Comparison of ENCODE assay signal across 1 cellular context in genomic region chr10:32366588-32366987, GRCh38.
TF ChIP-seq lines count a peak whose summit lies in the region.

No MANE protein-coding gene starts in this region.

TF ChIP-seq in GM12878, 131 proteins besides CTCF, POLR2A, EP300 and RAD21:
- TF ChIP-seq CREB1 (IDR thresholded peaks at IDR 0.05; ENCODE audit: low read depth) (no peak), HDAC6 (IDR thresholded peaks at IDR 0.05; ENCODE audit: unreplicated experiment) (no peak), MTA2 (IDR thresholded peaks at IDR 0.05; ENCODE audit: low read depth) (no peak), RCOR1 (conservative IDR thresholded peaks at IDR 0.05; ENCODE audit: low read depth, low read length) (no peak)
- TF ChIP-seq, protein P1, sequence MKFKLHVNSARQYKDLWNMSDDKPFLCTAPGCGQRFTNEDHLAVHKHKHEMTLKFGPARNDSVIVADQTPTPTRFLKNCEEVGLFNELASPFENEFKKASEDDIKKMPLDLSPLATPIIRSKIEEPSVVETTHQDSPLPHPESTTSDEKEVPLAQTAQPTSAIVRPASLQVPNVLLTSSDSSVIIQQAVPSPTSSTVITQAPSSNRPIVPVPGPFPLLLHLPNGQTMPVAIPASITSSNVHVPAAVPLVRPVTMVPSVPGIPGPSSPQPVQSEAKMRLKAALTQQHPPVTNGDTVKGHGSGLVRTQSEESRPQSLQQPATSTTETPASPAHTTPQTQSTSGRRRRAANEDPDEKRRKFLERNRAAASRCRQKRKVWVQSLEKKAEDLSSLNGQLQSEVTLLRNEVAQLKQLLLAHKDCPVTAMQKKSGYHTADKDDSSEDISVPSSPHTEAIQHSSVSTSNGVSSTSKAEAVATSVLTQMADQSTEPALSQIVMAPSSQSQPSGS (IDR thresholded peaks at IDR 0.05; ENCODE audit: low read length), result no peak
- TF ChIP-seq, protein P2, sequence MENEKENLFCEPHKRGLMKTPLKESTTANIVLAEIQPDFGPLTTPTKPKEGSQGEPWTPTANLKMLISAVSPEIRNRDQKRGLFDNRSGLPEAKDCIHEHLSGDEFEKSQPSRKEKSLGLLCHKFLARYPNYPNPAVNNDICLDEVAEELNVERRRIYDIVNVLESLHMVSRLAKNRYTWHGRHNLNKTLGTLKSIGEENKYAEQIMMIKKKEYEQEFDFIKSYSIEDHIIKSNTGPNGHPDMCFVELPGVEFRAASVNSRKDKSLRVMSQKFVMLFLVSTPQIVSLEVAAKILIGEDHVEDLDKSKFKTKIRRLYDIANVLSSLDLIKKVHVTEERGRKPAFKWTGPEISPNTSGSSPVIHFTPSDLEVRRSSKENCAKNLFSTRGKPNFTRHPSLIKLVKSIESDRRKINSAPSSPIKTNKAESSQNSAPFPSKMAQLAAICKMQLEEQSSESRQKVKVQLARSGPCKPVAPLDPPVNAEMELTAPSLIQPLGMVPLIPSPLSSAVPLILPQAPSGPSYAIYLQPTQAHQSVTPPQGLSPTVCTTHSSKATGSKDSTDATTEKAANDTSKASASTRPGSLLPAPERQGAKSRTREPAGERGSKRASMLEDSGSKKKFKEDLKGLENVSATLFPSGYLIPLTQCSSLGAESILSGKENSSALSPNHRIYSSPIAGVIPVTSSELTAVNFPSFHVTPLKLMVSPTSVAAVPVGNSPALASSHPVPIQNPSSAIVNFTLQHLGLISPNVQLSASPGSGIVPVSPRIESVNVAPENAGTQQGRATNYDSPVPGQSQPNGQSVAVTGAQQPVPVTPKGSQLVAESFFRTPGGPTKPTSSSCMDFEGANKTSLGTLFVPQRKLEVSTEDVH (IDR thresholded peaks at IDR 0.05; ENCODE audit: low read depth, partially characterized antibody), result no peak
